ENCODE assay signal across 8 cellular contexts in genomic region chr10:132229834-132230556, GRCh38. TPM values are rescaled to one million over a fixed set of nuclear protein-coding genes. Genes with fewer than 3 reads are reported as not detected.
A peak's percentile ranks its signal among the peaks of the same experiment; 100 is the strongest.
DNase-seq lines count a peak whose midpoint lies in the region; ATAC-seq and TF ChIP-seq lines count a peak whose summit lies in the region.

No MANE protein-coding gene starts in this region.

- H3K4me3 ChIP-seq in SJCRH30, result peak overlapping the region; percentile 31; the same call in 1 of the 2 replicates
- H3K4me3 ChIP-seq in esophagus muscularis mucosa, result peak overlapping the region; percentile 33 to 52 (median 38)
- peak overlapping the region in 1 of 3 donors; percentile 19 for H3K4me3 ChIP-seq in thyroid gland (replicated peaks in 1 of 3)

- no peaks in the 10 kb centered on the region for H3K27me3 Mint-ChIP-seq in activated CD4-positive, alpha-beta T cell treated with anti-CD3 and anti-CD28 coated beads for 36 hours

- peak overlapping the region; percentile 93 for H3K27ac Mint-ChIP-seq in activated CD4-positive, alpha-beta T cell treated with anti-CD3 and anti-CD28 coated beads for 36 hours

- H3K36me3 ChIP-seq in SJCRH30 (no peaks in the 10 kb centered on the region), esophagus muscularis mucosa (peaks cover 0 to 9% (median 1%) of the 10 kb centered on the region in 4 donors), thyroid gland (no peaks in the 10 kb centered on the region)

- H3K9me3 ChIP-seq in SJCRH30 (replicated peaks) (no peaks in the 10 kb centered on the region), esophagus muscularis mucosa (no peaks in the 10 kb centered on the region), thyroid gland (no peaks in the 10 kb centered on the region)

- H3K4me1 ChIP-seq in SJCRH30, result peaks cover 2% of the 10 kb centered on the region; the same call in 1 of the 2 replicates
- H3K4me1 ChIP-seq in esophagus muscularis mucosa, result peaks cover 0 to 9% (median 7%) of the 10 kb centered on the region in 4 donors
- no peaks in the 10 kb centered on the region for H3K4me1 ChIP-seq in thyroid gland

- TF ChIP-seq CTCF in esophagus muscularis mucosa (IDR thresholded peaks at IDR 0.05) (no peak), thyroid gland (IDR thresholded peaks at IDR 0.05) (no peak)

- intact Hi-C loops in activated CD4-positive, alpha-beta T cell treated with anti-CD3 and anti-CD28 coated beads for 36 hours (cut with DNase I, micrococcal nuclease), result loop anchor here in 1 of 2 experiments (5.0 to 10.0 kb wide), 2 partner anchors 217 to 405 kb away; no protein-coding TSS in a partner anchor
- intact Hi-C loops in esophagus muscularis mucosa (cut with DNase I) (no loop called here), thyroid gland (cut with DNase I) (loop anchor here (10.0 kb wide), 1 partner anchor 405 kb away; no protein-coding TSS in a partner anchor)

- no peak for TF ChIP-seq EP300 in esophagus muscularis mucosa (IDR thresholded peaks at IDR 0.05)

- TF ChIP-seq POLR2A in esophagus muscularis mucosa (IDR thresholded peaks at IDR 0.05; ENCODE audit: low read depth) (no peak), thyroid gland (IDR thresholded peaks at IDR 0.05) (no peak)

- ATAC-seq in activated CD4-positive, alpha-beta T cell treated with anti-CD3 and anti-CD28 coated beads for 36 hours, result peak; percentile 59
- no peak for ATAC-seq in GM19395 (IDR thresholded peaks at IDR 0.05; ENCODE audit: unreplicated experiment)

- POLR2A ChIA-PET in activated CD4-positive, alpha-beta T cell treated with anti-CD3 and anti-CD28 coated beads for 36 hours (lab: Charles Lee), result no interaction called here

- 51% methylated on average over 29 of the region's 36 CpGs for WGBS in esophagus muscularis mucosa
- 61 to 73% methylated on average over 22 to 26 of the region's 36 CpGs for WGBS in thyroid gland, 2 donors

- DNase-seq in activated CD4-positive, alpha-beta T cell treated with anti-CD3 and anti-CD28 coated beads for 36 hours, result peak; percentile 65
- no peak for DNase-seq in activated CD4-positive, alpha-beta T cell treated with anti-CD3 and anti-CD28 coated beads, Interleukin-2, amount 50 U/mL, for 4 hours
- DNase-seq in SJCRH30, result peak; percentile 43 to 62
- no peak for DNase-seq in esophagus muscularis mucosa (ENCODE audit: extremely low spot score)
- peak; percentile 44 to 49 for DNase-seq in stimulated activated CD4-positive, alpha-beta T cell treated with anti-CD3 and anti-CD28 coated beads, Interleukin-2, amount 100 ng/mL, for 24 hours
- no peak for DNase-seq in pons (ENCODE audit: low spot score)
- DNase-seq in thyroid gland, result no peak

- no peaks in the 10 kb centered on the region for H3K36me3 Mint-ChIP-seq in activated CD4-positive, alpha-beta T cell treated with anti-CD3 and anti-CD28 coated beads for 36 hours (ENCODE audit: low read depth)

- no peak overlapping the region for H3K27ac ChIP-seq in SJCRH30
- peak overlapping the region in 3 of 4 donors; percentile 46 to 60 (median 48) for H3K27ac ChIP-seq in esophagus muscularis mucosa (replicated peaks in 1 of 4)
- H3K27ac ChIP-seq in thyroid gland, result no peak overlapping the region

- peaks cover 34% of the 10 kb centered on the region for H3K4me1 Mint-ChIP-seq in activated CD4-positive, alpha-beta T cell treated with anti-CD3 and anti-CD28 coated beads for 36 hours

- H3K27me3 ChIP-seq in SJCRH30 (no peaks in the 10 kb centered on the region), esophagus muscularis mucosa (no peaks in the 10 kb centered on the region), thyroid gland (no peaks in the 10 kb centered on the region)

- CTCF ChIA-PET in activated CD4-positive, alpha-beta T cell treated with anti-CD3 and anti-CD28 coated beads for 36 hours (lab: Charles Lee), result interaction anchor here (0.6 kb wide), 1 partner anchor 136 kb away, joined by 3 read pairs; no protein-coding TSS in a partner anchor

- peak overlapping the region; percentile 64 for H3K4me3 Mint-ChIP-seq in activated CD4-positive, alpha-beta T cell treated with anti-CD3 and anti-CD28 coated beads for 36 hours

- H3K9me3 Mint-ChIP-seq in activated CD4-positive, alpha-beta T cell treated with anti-CD3 and anti-CD28 coated beads for 36 hours (ENCODE audit: low read depth), result no peaks in the 10 kb centered on the region

RNA-seq across cellular contexts. Expression of gene DPYSL4, which starts 43.2 kb away (rescaled TPM):
- 10 to 100 TPM; 15.0 to 15.2 TPM for total RNA-seq in activated CD4-positive, alpha-beta T cell treated with anti-CD3 and anti-CD28 coated beads for 36 hours
- not detected in 2 replicates for total RNA-seq in SJCRH30 (2014; rRNA removed; shearing (Covaris generic))
- total RNA-seq in esophagus muscularis mucosa, result 1 to 10 TPM in 3 of 4 donors, under 1 TPM in 1; 0.42 to 4.5 (median 1.9) TPM
- 1 to 10 TPM in 1 of 4 donors, under 1 TPM in 3; 0.54 to 1.5 (median 0.81) TPM for total RNA-seq in thyroid gland

Comparison
In these comparisons a context has a peak if more than half of its experiments do, and no peak if none do; other contexts are left out.
1. DNase-seq: peak in activated CD4-positive, alpha-beta T cell treated with anti-CD3 and anti-CD28 coated beads for 36 hours (single experiment), SJCRH30 (2 of 2) and stimulated activated CD4-positive, alpha-beta T cell treated with anti-CD3 and anti-CD28 coated beads, Interleukin-2, amount 100 ng/mL, for 24 hours (2 of 2); none in activated CD4-positive, alpha-beta T cell treated with anti-CD3 and anti-CD28 coated beads, Interleukin-2, amount 50 U/mL, for 4 hours (0 of 2), esophagus muscularis mucosa (single experiment), pons (single experiment) and thyroid gland (0 of 2).
2. H3K27ac ChIP-seq: peak in esophagus muscularis mucosa (3 of 4); none in SJCRH30 (single experiment) and thyroid gland (0 of 3).